8 cellular contexts compared by ENCODE assay signal in the genomic region with DNA sequence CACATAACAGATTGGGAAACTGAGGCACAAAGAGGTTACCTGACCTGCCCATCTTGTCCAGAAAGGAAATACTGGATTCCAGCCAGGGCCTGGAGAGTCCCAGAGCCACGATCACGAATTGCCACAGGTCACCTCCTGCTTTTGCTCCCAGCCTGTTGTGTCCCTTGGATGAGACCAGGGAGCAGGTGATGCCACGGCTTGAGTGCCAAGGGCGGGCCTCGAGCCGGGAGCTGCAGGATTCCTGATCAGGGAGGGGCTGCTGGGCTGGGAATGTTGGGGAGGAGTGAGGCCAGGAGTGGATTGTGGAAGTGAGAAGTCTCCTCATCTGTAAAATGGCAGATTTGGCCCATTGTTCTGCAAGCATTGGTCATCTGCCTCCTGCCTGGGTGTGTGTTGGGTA. TPM values are rescaled to one million over a fixed set of nuclear protein-coding genes. Genes with fewer than 3 reads are reported as not detected.
DNase-seq lines count a peak whose midpoint lies in the region; ATAC-seq and TF ChIP-seq lines count a peak whose summit lies in the region.
"Had no signal": no experiment of that assay in that cellular context is flagged by ENCODE, and none has a peak within 500 bp of the region (broad histone marks: within the 10 kb centered on the region; RNA-seq: fewer than 3 reads in every experiment).

No MANE protein-coding gene starts in this region.

- intact Hi-C loops in PC-3 (cut with micrococcal nuclease) = no loop called here
- intact Hi-C loops in psoas muscle (cut with DNase I) = no loop called here
- intact Hi-C loops in head of caudate nucleus (cut with DNase I) = no loop called here

- H3K4me2 ChIP-seq in PC-3 (ENCODE audit: low read length) = no peak overlapping the region

- H3K4me3 Mint-ChIP-seq in CD8-positive, alpha-beta memory T cell = peak overlapping the region in 5 of 7 donors; percentile 31 to 65 (median 57)

- H2AFZ ChIP-seq in PC-3 (ENCODE audit: low read length) = no peak overlapping the region

- H3K4me3 ChIP-seq in CD8-positive, alpha-beta memory T cell (ENCODE audit: low read length) = no peak overlapping the region
- no peak overlapping the region for H3K4me3 ChIP-seq in PC-3 (ENCODE audit: low read length)
- no peak overlapping the region for H3K4me3 ChIP-seq in esophagus (ENCODE audit: low read depth in 1 of 2, low read length in 2 of 2)
- H3K4me3 ChIP-seq in psoas muscle = no peak overlapping the region

- H3K9me3 Mint-ChIP-seq in CD8-positive, alpha-beta memory T cell = no peaks in the 10 kb centered on the region

- CTCF ChIA-PET in CD8-positive, alpha-beta memory T cell (lab: Charles Lee) = interaction anchor here (0.7 kb wide), 1 partner anchor 161 kb away, joined by 3 read pairs; no protein-coding TSS in a partner anchor
- CTCF ChIA-PET in PC-3 (lab: Charles Lee) = interaction anchor here (0.6 kb wide), 1 partner anchor 194 kb away, joined by 3 read pairs; no protein-coding TSS in a partner anchor

- ATAC-seq in PC-3 (peak; percentile 29), psoas muscle (peak; percentile 18 to 44 (median 32)), GM21723 (IDR thresholded peaks at IDR 0.05; ENCODE audit: unreplicated experiment) (no peak), GM21367 (IDR thresholded peaks at IDR 0.05; ENCODE audit: unreplicated experiment) (no peak)

- no peaks in the 10 kb centered on the region for H3K9me3 ChIP-seq in CD8-positive, alpha-beta memory T cell (ENCODE audit: low read length)
- no peaks in the 10 kb centered on the region for H3K9me3 ChIP-seq in PC-3 (ENCODE audit: low read length)
- H3K9me3 ChIP-seq in esophagus (ENCODE audit: control insufficient read depth in 2 of 2, insufficient read depth in 1 of 2, low read depth in 1 of 2, low read length in 1 of 2) = no peaks in the 10 kb centered on the region
- no peaks in the 10 kb centered on the region for H3K9me3 ChIP-seq in psoas muscle

- H3K27ac Mint-ChIP-seq in CD8-positive, alpha-beta memory T cell = peak overlapping the region; percentile 55 to 94 (median 86)

- POLR2A ChIA-PET in CD8-positive, alpha-beta memory T cell (lab: Charles Lee) = no interaction called here
- POLR2A ChIA-PET in PC-3 (lab: Charles Lee; ENCODE audit: unreplicated experiment) = no interaction called here

- peaks cover 56 to 87% (median 59%) of the 10 kb centered on the region in 3 donors for H3K4me1 Mint-ChIP-seq in CD8-positive, alpha-beta memory T cell

- no peak for DNase-seq in CD8-positive, alpha-beta memory T cell
- DNase-seq in PC-3 = peak; percentile 57
- DNase-seq in psoas muscle = no peak
- no peak for DNase-seq in head of caudate nucleus
- DNase-seq: activated CD4-positive, alpha-beta T cell treated with anti-CD3 and anti-CD28 coated beads for 4 hours had no signal

- H3K9me2 ChIP-seq in PC-3 (replicated peaks; ENCODE audit: low read length) = no peaks in the 10 kb centered on the region

- H3K9ac ChIP-seq in PC-3 (ENCODE audit: low read length) = no peak overlapping the region

- H3K4me1 ChIP-seq in CD8-positive, alpha-beta memory T cell (ENCODE audit: insufficient read depth, low read length) = peaks cover 65% of the 10 kb centered on the region
- H3K4me1 ChIP-seq in PC-3 (ENCODE audit: insufficient read depth, low read length) (peaks cover 29% of the 10 kb centered on the region), esophagus (ENCODE audit: control insufficient read depth in 2 of 2, insufficient read depth in 2 of 2, low read length in 1 of 2) (peaks cover 29 to 33% of the 10 kb centered on the region in 2 donors), psoas muscle (peaks cover 50% of the 10 kb centered on the region)

- no peaks in the 10 kb centered on the region for H3K27me3 ChIP-seq in CD8-positive, alpha-beta memory T cell (ENCODE audit: insufficient read depth, low read length, poor library complexity, severe bottlenecking)
- H3K27me3 ChIP-seq in PC-3 (ENCODE audit: low read length) = no peaks in the 10 kb centered on the region
- no peaks in the 10 kb centered on the region for H3K27me3 ChIP-seq in esophagus (ENCODE audit: control insufficient read depth in 1 of 2, insufficient read depth in 2 of 2, low read length in 2 of 2)
- no peaks in the 10 kb centered on the region for H3K27me3 ChIP-seq in psoas muscle (ENCODE audit: insufficient read depth in 3 of 3, low read length in 2 of 3)

- WGBS in esophagus, 2 donors = 37 to 42% methylated on average over 6 of the region's 6 CpGs
- WGBS in psoas muscle, 3 donors = 9 to 24% (median 13%) methylated on average over 6 of the region's 6 CpGs

- no peak for TF ChIP-seq CTCF in PC-3 (conservative IDR thresholded peaks at IDR 0.05; ENCODE audit: low read depth, low read length)
- TF ChIP-seq CTCF in psoas muscle (IDR thresholded peaks at IDR 0.05) = no peak

- peaks cover 0 to 11% (median 0%) of the 10 kb centered on the region in 3 donors for H3K36me3 Mint-ChIP-seq in CD8-positive, alpha-beta memory T cell

- peaks cover 92% of the 10 kb centered on the region for H3K79me2 ChIP-seq in PC-3 (ENCODE audit: low read length)

- no peaks in the 10 kb centered on the region for H3F3A ChIP-seq in PC-3 (ENCODE audit: low read length, unreplicated experiment)

- H3K27ac ChIP-seq in CD8-positive, alpha-beta memory T cell (ENCODE audit: low read depth, low read length) = peak overlapping the region; percentile 70
- no peak overlapping the region for H3K27ac ChIP-seq in PC-3 (ENCODE audit: low read length)
- peak overlapping the region; percentile 28 to 33 for H3K27ac ChIP-seq in esophagus (ENCODE audit: low read depth in 2 of 2, low read length in 1 of 2)
- no peak overlapping the region for H3K27ac ChIP-seq in psoas muscle

- H3K27me3 Mint-ChIP-seq in CD8-positive, alpha-beta memory T cell = peaks cover 0 to 2% of the 10 kb centered on the region in 2 donors

- BruUV-seq in PC-3 (replicated peaks; lab: Mats Ljungman, UMichigan) = no TSS peak

- H3K36me3 ChIP-seq in CD8-positive, alpha-beta memory T cell (ENCODE audit: insufficient read depth, low read length) = no peaks in the 10 kb centered on the region
- H3K36me3 ChIP-seq in PC-3 (ENCODE audit: low read depth, low read length) (no peaks in the 10 kb centered on the region), esophagus (ENCODE audit: control insufficient read depth in 2 of 2, insufficient read depth in 2 of 2, low read length in 1 of 2) (no peaks in the 10 kb centered on the region), psoas muscle (ENCODE audit: insufficient read depth in 1 of 2, low read depth in 1 of 2) (no peaks in the 10 kb centered on the region)

- peaks cover 25% of the 10 kb centered on the region for H4K20me1 ChIP-seq in PC-3 (ENCODE audit: low read length)

RNA-seq across cellular contexts. Expression of a gene that starts 29.4 kb away (rescaled TPM):
- total RNA-seq in CD8-positive, alpha-beta memory T cell = 100 to 1,000 TPM; 154 to 165 TPM
- 105 TPM for polyA plus RNA-seq in CD8-positive, alpha-beta memory T cell
- total RNA-seq in PC-3 (2014; rRNA removed) = 150 and 211 TPM in 2 replicates
- 10 to 100 TPM; 68.4 to 87.9 TPM for polyA plus RNA-seq in esophagus
- total RNA-seq in psoas muscle = 100 to 1,000 TPM; 117 to 143 (median 130) TPM
- 100 to 1,000 TPM in 1 of 3 donors, 10 to 100 TPM in 2; 70.6 to 149 (median 74.1) TPM for polyA plus RNA-seq in psoas muscle

RNA-seq across cellular contexts. Expression of a gene that starts 46.0 kb away (rescaled TPM):
- total RNA-seq in CD8-positive, alpha-beta memory T cell = 10 to 100 TPM; 76.1 to 80.1 TPM
- polyA plus RNA-seq in CD8-positive, alpha-beta memory T cell = 32.2 TPM
- total RNA-seq in PC-3 (2014; rRNA removed) (72.7 and 79.7 TPM in 2 replicates), psoas muscle (10 to 100 TPM; 24.7 to 28.8 (median 27.1) TPM)
- polyA plus RNA-seq in esophagus (10 to 100 TPM; 53.2 to 86.4 TPM), psoas muscle (10 to 100 TPM; 15.9 to 33.4 (median 28.6) TPM)

Comparison
In these comparisons a context has a peak if more than half of its experiments do, and no peak if none do; other contexts are left out.
1. H3K27ac ChIP-seq: peak in CD8-positive, alpha-beta memory T cell (single experiment) and esophagus (2 of 2); none in PC-3 (single experiment) and psoas muscle (single experiment).
2. ATAC-seq: peak in PC-3 (single experiment) and psoas muscle (4 of 4); none in GM21723 (single experiment) and GM21367 (single experiment).